Comparison of ENCODE assay signal across 8 cellular contexts in genomic region chr16:19717781-19718623, GRCh38. TPM values are rescaled to one million over a fixed set of nuclear protein-coding genes. Genes with fewer than 3 reads are reported as not detected.
DNase-seq lines count a peak whose midpoint lies in the region; ATAC-seq and TF ChIP-seq lines count a peak whose summit lies in the region.

Gene IQCK, plus strand, starts transcription at chr16:19718271. Its CDS starts 36 bp downstream, at chr16:19718307.
Gene KNOP1, minus strand, starts transcription at chr16:19718227. Its CDS starts 3,192 bp downstream, at chr16:19715035.

- TF ChIP-seq CTCF in fibroblast of the aortic adventitia (IDR thresholded peaks at IDR 0.05; ENCODE audit: insufficient read depth, low read length): peak; percentile 37

- peaks cover 13% of the 10 kb centered on the region for H3K36me3 Mint-ChIP-seq in natural killer cell treated with Interleukin-12 subunit alpha and Interleukin-12 subunit beta and Interleukin-15 and Interleukin-18, amount 100 ng/mL, for 72 hours

- DNase-seq in EH (ENCODE audit: low read depth) (peak; percentile 90), KBM-7 (peak; percentile 91), RPMI7951 (ENCODE audit: low read depth) (peak; percentile 83), fibroblast of the aortic adventitia (ENCODE audit: low read depth) (peak; percentile 86)
- DNase-seq in activated effector memory CD4-positive, alpha-beta T cell treated with Interleukin-2 at 50 U/mL for 16 hours: peak; percentile 83
- peak; percentile 96 for DNase-seq in natural killer cell treated with Interleukin-12 subunit alpha and Interleukin-12 subunit beta and Interleukin-15 and Interleukin-18, amount 100 ng/mL, for 72 hours (ENCODE audit: low spot score)
- peak; percentile 92 for DNase-seq in stimulated activated naive CD4-positive, alpha-beta T cell treated with Interleukin-2 at 50 U/mL for 16 hours (lab: John Stamatoyannopoulos, UW)

- H3K9me3 Mint-ChIP-seq in natural killer cell treated with Interleukin-12 subunit alpha and Interleukin-12 subunit beta and Interleukin-15 and Interleukin-18, amount 100 ng/mL, for 72 hours: no peaks in the 10 kb centered on the region

- peak within 1 kb of the TSS; percentile 75 to 90 for H3K27ac Mint-ChIP-seq in natural killer cell treated with Interleukin-12 subunit alpha and Interleukin-12 subunit beta and Interleukin-15 and Interleukin-18, amount 100 ng/mL, for 72 hours

- in situ Hi-C loops in KBM-7 (cut with MboI; ENCODE audit: low pct_unique_long_range_greater_than_20kb, low sequenced_read_pairs): no loop called here

- peaks cover 18 to 20% of the 10 kb centered on the region in 2 donors for H3K4me1 Mint-ChIP-seq in natural killer cell treated with Interleukin-12 subunit alpha and Interleukin-12 subunit beta and Interleukin-15 and Interleukin-18, amount 100 ng/mL, for 72 hours (ENCODE audit: low read depth in 2 of 2)

- peaks cover 0 to 3% of the 10 kb centered on the region in 2 donors for H3K27me3 Mint-ChIP-seq in natural killer cell treated with Interleukin-12 subunit alpha and Interleukin-12 subunit beta and Interleukin-15 and Interleukin-18, amount 100 ng/mL, for 72 hours

- H3K4me3 Mint-ChIP-seq in natural killer cell treated with Interleukin-12 subunit alpha and Interleukin-12 subunit beta and Interleukin-15 and Interleukin-18, amount 100 ng/mL, for 72 hours: peak within 1 kb of the TSS; percentile 88

- peak; percentile 94 for ATAC-seq in GM21723 (IDR thresholded peaks at IDR 0.05; ENCODE audit: unreplicated experiment)
- ATAC-seq in natural killer cell treated with Interleukin-12 subunit alpha and Interleukin-12 subunit beta and Interleukin-15 and Interleukin-18, amount 100 ng/mL, for 72 hours: peak; percentile 95 to 96

- H3K4me3 ChIP-seq in fibroblast of the aortic adventitia (ENCODE audit: low read depth, low read length): peak within 1 kb of the TSS; percentile 99

RNA-seq across cellular contexts. Expression of gene IQCK, which starts in this region (rescaled TPM):
- 4.7 and 15.3 TPM in 2 replicates for total RNA-seq in RPMI7951 (2014; rRNA removed; shearing (Covaris generic))
- total RNA-seq in fibroblast of the aortic adventitia (ENCODE audit: low replicate concordance): 3.1 and 22.3 TPM in 2 replicates
- total RNA-seq in natural killer cell treated with Interleukin-12 subunit alpha and Interleukin-12 subunit beta and Interleukin-15 and Interleukin-18, amount 100 ng/mL, for 72 hours: 1 to 10 TPM in 1 of 2 donors, under 1 TPM in 1; 0.74 to 3.3 TPM

RNA-seq across cellular contexts. Expression of gene KNOP1, which starts in this region (rescaled TPM):
- total RNA-seq in RPMI7951 (2014; rRNA removed; shearing (Covaris generic)): 9.6 and 11.3 TPM in 2 replicates
- 12.7 and 63.0 TPM in 2 replicates for total RNA-seq in fibroblast of the aortic adventitia (ENCODE audit: low replicate concordance)
- total RNA-seq in natural killer cell treated with Interleukin-12 subunit alpha and Interleukin-12 subunit beta and Interleukin-15 and Interleukin-18, amount 100 ng/mL, for 72 hours: 10 to 100 TPM; 16.8 to 32.8 TPM

Comparison
In these comparisons a context has a peak if more than half of its experiments do, and no peak if none do; other contexts are left out.
1. Peak in every context shown above with its lines: DNase-seq, ATAC-seq and H3K4me3 ChIP-seq.